9 cellular contexts compared by ENCODE assay signal in the genomic region with DNA sequence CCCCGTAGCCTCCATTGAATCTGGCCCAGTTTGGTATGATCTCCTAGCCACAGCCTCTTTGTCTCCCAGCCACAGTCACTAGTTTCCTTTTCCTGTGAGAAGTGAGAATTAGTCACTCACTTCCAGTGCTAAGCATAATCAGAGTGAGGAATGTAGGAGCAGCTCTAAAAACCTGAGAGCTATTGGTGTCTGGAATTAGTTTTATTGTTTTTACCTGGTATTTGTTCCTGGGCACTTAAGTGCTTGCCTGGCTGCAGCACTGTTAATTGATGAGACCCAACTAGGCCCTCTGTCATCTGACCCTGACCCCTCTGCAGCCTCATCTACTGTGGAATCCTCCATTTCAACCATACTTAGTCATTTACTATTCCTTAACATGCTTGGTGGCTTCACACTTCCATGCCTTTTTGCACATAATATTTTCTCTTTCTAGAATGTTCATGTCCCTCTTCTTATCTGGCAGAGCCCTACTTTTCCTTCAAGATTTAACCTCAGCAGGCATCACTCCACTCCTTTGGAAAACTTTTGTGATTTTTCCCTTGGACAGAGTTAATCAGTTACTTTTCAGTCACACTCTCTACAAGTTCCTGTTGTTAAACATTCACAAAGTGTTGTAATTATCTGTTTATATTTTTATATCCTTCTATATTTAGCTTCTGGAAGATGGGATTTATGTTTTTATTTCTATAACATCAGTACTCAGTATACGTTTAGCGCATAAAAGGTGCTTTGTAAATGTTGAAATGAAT. TPM values are rescaled to one million over a fixed set of nuclear protein-coding genes. Genes with fewer than 3 reads are reported as not detected.
DNase-seq lines count a peak whose midpoint lies in the region; ATAC-seq and TF ChIP-seq lines count a peak whose summit lies in the region.
"Had no signal": no experiment of that assay in that cellular context is flagged by ENCODE, and none has a peak within 500 bp of the region (broad histone marks: within the 10 kb centered on the region; RNA-seq: fewer than 3 reads in every experiment).

No MANE protein-coding gene starts in this region.

- no peaks in the 10 kb centered on the region for H3K9me3 Mint-ChIP-seq in dendritic cell treated with granulocyte-macrophage colony-stimulating factor and Interleukin-4, amounts not matched to agents 40 ng/mL and 50 ng/mL, for 4 days
- H3K9me3 Mint-ChIP-seq in nephron, result no peaks in the 10 kb centered on the region

- DNase-seq in EL, result peak; percentile 67
- peak; percentile 60 for DNase-seq in LHCN-M2 (ENCODE audit: low read depth)
- DNase-seq in WERI-Rb-1, result no peak
- DNase-seq: midbrain had no signal

- H3K27ac ChIP-seq in WERI-Rb-1, result no peak overlapping the region

- no peaks in the 10 kb centered on the region for H3K27me3 ChIP-seq in WERI-Rb-1 (ENCODE audit: insufficient read depth, low read depth, severe bottlenecking)

- no peaks in the 10 kb centered on the region for H3K36me3 ChIP-seq in WERI-Rb-1

- TF ChIP-seq CTCF in nephron (IDR thresholded peaks at IDR 0.05; ENCODE audit: unreplicated experiment in 3 of 3) (no peak), WERI-Rb-1 (IDR thresholded peaks at IDR 0.05; ENCODE audit: low read depth, low read length) (no peak)

- no peak overlapping the region for H3K4me3 ChIP-seq in WERI-Rb-1 (ENCODE audit: low read depth, low read length)

- H3K36me3 Mint-ChIP-seq in dendritic cell treated with granulocyte-macrophage colony-stimulating factor and Interleukin-4, amounts not matched to agents 40 ng/mL and 50 ng/mL, for 4 days (ENCODE audit: low read depth), result no peaks in the 10 kb centered on the region
- no peaks in the 10 kb centered on the region for H3K36me3 Mint-ChIP-seq in nephron (ENCODE audit: low read depth)

- intact Hi-C loops in dendritic cell treated with granulocyte-macrophage colony-stimulating factor and Interleukin-4, amounts not matched to agents 40 ng/mL and 50 ng/mL, for 4 days (cut with micrococcal nuclease), result no loop called here

- ATAC-seq in GM18867 (IDR thresholded peaks at IDR 0.05; ENCODE audit: unreplicated experiment) (no peak), GM18909 (IDR thresholded peaks at IDR 0.05; ENCODE audit: poor library complexity, unreplicated experiment) (no peak), HG03095 (IDR thresholded peaks at IDR 0.05; ENCODE audit: unreplicated experiment) (no peak)

- no peaks in the 10 kb centered on the region for H3K27me3 Mint-ChIP-seq in dendritic cell treated with granulocyte-macrophage colony-stimulating factor and Interleukin-4, amounts not matched to agents 40 ng/mL and 50 ng/mL, for 4 days
- no peaks in the 10 kb centered on the region for H3K27me3 Mint-ChIP-seq in nephron (ENCODE audit: low read depth)

- peaks cover 33% of the 10 kb centered on the region for H3K4me1 Mint-ChIP-seq in dendritic cell treated with granulocyte-macrophage colony-stimulating factor and Interleukin-4, amounts not matched to agents 40 ng/mL and 50 ng/mL, for 4 days (ENCODE audit: low read depth)
- peaks cover 41% of the 10 kb centered on the region for H3K4me1 Mint-ChIP-seq in nephron

- H3K27ac Mint-ChIP-seq in dendritic cell treated with granulocyte-macrophage colony-stimulating factor and Interleukin-4, amounts not matched to agents 40 ng/mL and 50 ng/mL, for 4 days, result peak overlapping the region; percentile 25
- H3K27ac Mint-ChIP-seq in nephron, result peak overlapping the region; percentile 65 to 88 (median 79)

- no peak overlapping the region for H3K4me3 Mint-ChIP-seq in dendritic cell treated with granulocyte-macrophage colony-stimulating factor and Interleukin-4, amounts not matched to agents 40 ng/mL and 50 ng/mL, for 4 days
- H3K4me3 Mint-ChIP-seq in nephron, result no peak overlapping the region

- no peaks in the 10 kb centered on the region for H3K9me3 ChIP-seq in WERI-Rb-1 (ENCODE audit: severe bottlenecking)

RNA-seq across cellular contexts. Expression of a gene that starts 48.8 kb away (rescaled TPM):
- 12.5 and 13.0 TPM in 2 replicates for total RNA-seq in LHCN-M2 (2014; rRNA removed)
- 4.1 TPM for polyA plus RNA-seq in LHCN-M2 (2012)
